Comparison of ENCODE assay signal across 10 cellular contexts in the genomic region with DNA sequence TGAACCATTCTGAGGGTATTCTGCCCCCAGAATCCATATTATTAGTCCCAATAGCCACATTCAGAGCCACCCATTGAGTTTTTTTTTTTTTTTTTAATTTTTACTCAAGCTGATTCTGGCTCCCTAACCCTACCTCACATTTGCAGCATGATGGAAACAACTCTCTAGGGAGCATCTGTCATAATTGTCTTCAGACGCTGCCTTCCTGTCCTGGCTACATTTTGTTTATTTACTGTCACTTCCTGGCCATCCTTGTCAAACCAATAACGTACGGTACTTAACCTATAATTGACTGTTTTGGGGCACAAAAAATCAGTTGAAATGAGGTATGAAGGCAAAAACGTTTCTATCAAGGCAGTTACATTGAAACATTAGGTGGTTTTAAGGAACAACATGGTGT. TPM values are rescaled to one million over a fixed set of nuclear protein-coding genes. Genes with fewer than 3 reads are reported as not detected.
DNase-seq lines count a peak whose midpoint lies in the region; ATAC-seq and TF ChIP-seq lines count a peak whose summit lies in the region.
"Had no signal": no experiment of that assay in that cellular context is flagged by ENCODE, and none has a peak within 500 bp of the region (broad histone marks: within the 10 kb centered on the region; RNA-seq: fewer than 3 reads in every experiment).

No MANE protein-coding gene starts in this region.

- no peaks in the 10 kb centered on the region for H3K9me3 Mint-ChIP-seq in activated CD4-positive, alpha-beta T cell treated with anti-CD3 and anti-CD28 coated beads for 36 hours (ENCODE audit: low read depth)
- peaks cover 0 to 1% (median 0%) of the 10 kb centered on the region in 3 donors for H3K9me3 Mint-ChIP-seq in IgD-negative memory B cell
- no peaks in the 10 kb centered on the region for H3K9me3 Mint-ChIP-seq in stimulated activated effector memory CD8-positive, alpha-beta T cell treated with anti-CD3 and anti-CD28 coated beads, Interleukin-12 subunit alpha, Interleukin-12 subunit beta, amount 100 ng/mL, for 72 hours

- H3K36me3 Mint-ChIP-seq in activated CD4-positive, alpha-beta T cell treated with anti-CD3 and anti-CD28 coated beads for 36 hours (ENCODE audit: low read depth) = peaks cover 6% of the 10 kb centered on the region
- no peaks in the 10 kb centered on the region for H3K36me3 Mint-ChIP-seq in IgD-negative memory B cell
- peaks cover 64% of the 10 kb centered on the region for H3K36me3 Mint-ChIP-seq in stimulated activated effector memory CD8-positive, alpha-beta T cell treated with anti-CD3 and anti-CD28 coated beads, Interleukin-12 subunit alpha, Interleukin-12 subunit beta, amount 100 ng/mL, for 72 hours

- DNase-seq in activated CD4-positive, alpha-beta T cell treated with anti-CD3 and anti-CD28 coated beads for 36 hours = no peak
- DNase-seq in activated CD4-positive, alpha-beta T cell treated with anti-CD3 and anti-CD28 coated beads for 1 hour = no peak
- no peak for DNase-seq in dorsolateral prefrontal cortex
- DNase-seq in stimulated activated effector memory CD8-positive, alpha-beta T cell treated with anti-CD3 and anti-CD28 coated beads, Interleukin-12 subunit alpha, Interleukin-12 subunit beta, amount 100 ng/mL, for 72 hours (ENCODE audit: low spot score in 2 of 2) = no peak
- DNase-seq in NCI-H446 (lab: John Stamatoyannopoulos, UW) = no peak
- no peak for DNase-seq in activated gamma-delta T cell treated with Interleukin-2 at 50 U/mL for 16 hours
- no peak for DNase-seq in effector CD4-positive, alpha-beta T cell
- DNase-seq: BE2C, NCI-H345 had no signal

- peaks cover 83% of the 10 kb centered on the region for H3K4me1 Mint-ChIP-seq in activated CD4-positive, alpha-beta T cell treated with anti-CD3 and anti-CD28 coated beads for 36 hours
- peaks cover 47 to 63% (median 58%) of the 10 kb centered on the region in 3 donors for H3K4me1 Mint-ChIP-seq in IgD-negative memory B cell
- peaks cover 70% of the 10 kb centered on the region for H3K4me1 Mint-ChIP-seq in stimulated activated effector memory CD8-positive, alpha-beta T cell treated with anti-CD3 and anti-CD28 coated beads, Interleukin-12 subunit alpha, Interleukin-12 subunit beta, amount 100 ng/mL, for 72 hours

- intact Hi-C loops in activated CD4-positive, alpha-beta T cell treated with anti-CD3 and anti-CD28 coated beads for 36 hours (cut with DNase I, micrococcal nuclease) = loop anchor here (5.0 to 10.0 kb wide), 3 partner anchors 672 to 972 kb away; a partner anchor contains a TSS
- intact Hi-C loops in dorsolateral prefrontal cortex (cut with DNase I) = loop anchor here (10.0 kb wide), 3 partner anchors 88 to 788 kb away; a partner anchor contains a TSS

- H3K27ac Mint-ChIP-seq in activated CD4-positive, alpha-beta T cell treated with anti-CD3 and anti-CD28 coated beads for 36 hours = peak overlapping the region; percentile 89
- H3K27ac Mint-ChIP-seq in IgD-negative memory B cell = peak overlapping the region; percentile 84 to 99 (median 97)
- H3K27ac Mint-ChIP-seq in stimulated activated effector memory CD8-positive, alpha-beta T cell treated with anti-CD3 and anti-CD28 coated beads, Interleukin-12 subunit alpha, Interleukin-12 subunit beta, amount 100 ng/mL, for 72 hours = peak overlapping the region; percentile 96

- TF ChIP-seq CTCF in dorsolateral prefrontal cortex (IDR thresholded peaks at IDR 0.05 in 54 of 56, conservative IDR thresholded peaks at IDR 0.05 in 2 of 56; ENCODE audit: low read depth in 1 of 56, partially characterized antibody in 56 of 56) = no peak

- CTCF ChIA-PET in activated CD4-positive, alpha-beta T cell treated with anti-CD3 and anti-CD28 coated beads for 36 hours (lab: Charles Lee) = interaction anchor here (0.5 to 6.9 kb wide), 9 partner anchors 13 to 865 kb away, joined by 3 to 147 read pairs (median 4); a partner anchor contains a TSS

- ATAC-seq in activated CD4-positive, alpha-beta T cell treated with anti-CD3 and anti-CD28 coated beads for 36 hours = no peak
- ATAC-seq in stimulated activated effector memory CD8-positive, alpha-beta T cell treated with anti-CD3 and anti-CD28 coated beads, Interleukin-12 subunit alpha, Interleukin-12 subunit beta, amount 100 ng/mL, for 72 hours = no peak

- peak overlapping the region in 35 of 59 donors; percentile 0 to 76 (median 58) for H3K4me3 ChIP-seq in dorsolateral prefrontal cortex

- POLR2A ChIA-PET in activated CD4-positive, alpha-beta T cell treated with anti-CD3 and anti-CD28 coated beads for 36 hours (lab: Charles Lee) = no interaction called here

- peak overlapping the region in 9 of 59 donors; percentile 14 to 73 (median 45) for H3K27ac ChIP-seq in dorsolateral prefrontal cortex

- H3K27me3 Mint-ChIP-seq in activated CD4-positive, alpha-beta T cell treated with anti-CD3 and anti-CD28 coated beads for 36 hours = no peaks in the 10 kb centered on the region
- H3K27me3 Mint-ChIP-seq in IgD-negative memory B cell = no peaks in the 10 kb centered on the region

- peak overlapping the region; percentile 93 for H3K4me3 Mint-ChIP-seq in activated CD4-positive, alpha-beta T cell treated with anti-CD3 and anti-CD28 coated beads for 36 hours
- peak overlapping the region; percentile 96 to 100 (median 100) for H3K4me3 Mint-ChIP-seq in IgD-negative memory B cell
- peak overlapping the region; percentile 87 for H3K4me3 Mint-ChIP-seq in stimulated activated effector memory CD8-positive, alpha-beta T cell treated with anti-CD3 and anti-CD28 coated beads, Interleukin-12 subunit alpha, Interleukin-12 subunit beta, amount 100 ng/mL, for 72 hours

- H3K27me3 ChIP-seq in dorsolateral prefrontal cortex = no peaks in the 10 kb centered on the region

RNA-seq across cellular contexts. Expression of a gene that starts 2.1 kb away (rescaled TPM):
- total RNA-seq in activated CD4-positive, alpha-beta T cell treated with anti-CD3 and anti-CD28 coated beads for 36 hours = 1 to 10 TPM; 8.7 to 9.3 TPM
- 147 TPM for polyA plus RNA-seq in IgD-negative memory B cell
- total RNA-seq in dorsolateral prefrontal cortex = 10 to 100 TPM in 113 of 120 experiments, 1 to 10 TPM in 7; 7.5 to 35.7 (median 20.7) TPM

RNA-seq across cellular contexts. Expression of a gene that starts 28.8 kb away (rescaled TPM):
- 100 to 1,000 TPM; 122 to 147 TPM for total RNA-seq in activated CD4-positive, alpha-beta T cell treated with anti-CD3 and anti-CD28 coated beads for 36 hours
- polyA plus RNA-seq in IgD-negative memory B cell = 63.8 TPM
- 10 to 100 TPM; 35.1 to 68.2 (median 51.2) TPM for total RNA-seq in dorsolateral prefrontal cortex
